20 cellular contexts compared by ENCODE assay signal in genomic region chr1:13279644-13280043, GRCh38. TPM values are rescaled to one million over a fixed set of nuclear protein-coding genes. Genes with fewer than 3 reads are reported as not detected.
"Had no signal": no experiment of that assay in that cellular context is flagged by ENCODE, and none has a peak within 500 bp of the region (broad histone marks: within the 10 kb centered on the region; RNA-seq: fewer than 3 reads in every experiment).

No MANE protein-coding gene starts in this region.

RNA-seq across cellular contexts. Expression of gene PRAMEF8, which starts 5.3 kb away (rescaled TPM):
- total RNA-seq: dorsolateral prefrontal cortex; esophagus muscularis mucosa; fibroblast of lung; foreskin keratinocyte; heart right ventricle; kidney epithelial cell; left cardiac atrium; left ventricle myocardium inferior; lower lobe of right lung; mesenteric fat pad; myocyte; naive thymus-derived CD8-positive, alpha-beta T cell; osteocyte; prostate gland; right atrium auricular region; sigmoid colon; skeletal muscle tissue; spleen; urinary bladder had no signal
- polyA plus RNA-seq: fibroblast of lung; foreskin keratinocyte; heart right ventricle; naive thymus-derived CD8-positive, alpha-beta T cell; sigmoid colon; spleen; urinary bladder had no signal

RNA-seq across cellular contexts. Expression of gene PRAMEF33, which starts 23.7 kb away (rescaled TPM):
- total RNA-seq: dorsolateral prefrontal cortex; esophagus muscularis mucosa; fibroblast of lung; foreskin keratinocyte; heart right ventricle; kidney epithelial cell; left cardiac atrium; left ventricle myocardium inferior; lower lobe of right lung; mesenteric fat pad; myocyte; naive thymus-derived CD8-positive, alpha-beta T cell; osteocyte; prostate gland; right atrium auricular region; sigmoid colon; skeletal muscle tissue; spleen; testis; urinary bladder had no signal
- polyA plus RNA-seq: fibroblast of lung; foreskin keratinocyte; heart right ventricle; naive thymus-derived CD8-positive, alpha-beta T cell; sigmoid colon; spleen; urinary bladder had no signal

RNA-seq across cellular contexts. Expression of gene PRAMEF5, which starts 25.6 kb away (rescaled TPM):
- total RNA-seq: dorsolateral prefrontal cortex; esophagus muscularis mucosa; fibroblast of lung; foreskin keratinocyte; heart right ventricle; kidney epithelial cell; left cardiac atrium; left ventricle myocardium inferior; lower lobe of right lung; mesenteric fat pad; myocyte; naive thymus-derived CD8-positive, alpha-beta T cell; osteocyte; prostate gland; right atrium auricular region; sigmoid colon; skeletal muscle tissue; spleen; testis; urinary bladder had no signal
- polyA plus RNA-seq: fibroblast of lung; foreskin keratinocyte; heart right ventricle; naive thymus-derived CD8-positive, alpha-beta T cell; sigmoid colon; spleen; urinary bladder had no signal

RNA-seq across cellular contexts. Expression of gene PRAMEF15, which starts 35.7 kb away (rescaled TPM):
- total RNA-seq: dorsolateral prefrontal cortex; esophagus muscularis mucosa; fibroblast of lung; foreskin keratinocyte; heart right ventricle; kidney epithelial cell; left cardiac atrium; left ventricle myocardium inferior; lower lobe of right lung; mesenteric fat pad; myocyte; naive thymus-derived CD8-positive, alpha-beta T cell; osteocyte; prostate gland; right atrium auricular region; sigmoid colon; skeletal muscle tissue; spleen; urinary bladder had no signal
- polyA plus RNA-seq: fibroblast of lung; foreskin keratinocyte; heart right ventricle; naive thymus-derived CD8-positive, alpha-beta T cell; sigmoid colon; spleen; urinary bladder had no signal

RNA-seq across cellular contexts. Expression of gene PRAMEF18, which starts 53.7 kb away (rescaled TPM):
- total RNA-seq: dorsolateral prefrontal cortex; esophagus muscularis mucosa; fibroblast of lung; foreskin keratinocyte; heart right ventricle; kidney epithelial cell; left cardiac atrium; left ventricle myocardium inferior; lower lobe of right lung; mesenteric fat pad; myocyte; naive thymus-derived CD8-positive, alpha-beta T cell; osteocyte; prostate gland; right atrium auricular region; sigmoid colon; skeletal muscle tissue; spleen; urinary bladder had no signal
- polyA plus RNA-seq: fibroblast of lung; foreskin keratinocyte; heart right ventricle; naive thymus-derived CD8-positive, alpha-beta T cell; sigmoid colon; spleen; urinary bladder had no signal
